9 cellular contexts compared by ENCODE assay signal in the genomic region with DNA sequence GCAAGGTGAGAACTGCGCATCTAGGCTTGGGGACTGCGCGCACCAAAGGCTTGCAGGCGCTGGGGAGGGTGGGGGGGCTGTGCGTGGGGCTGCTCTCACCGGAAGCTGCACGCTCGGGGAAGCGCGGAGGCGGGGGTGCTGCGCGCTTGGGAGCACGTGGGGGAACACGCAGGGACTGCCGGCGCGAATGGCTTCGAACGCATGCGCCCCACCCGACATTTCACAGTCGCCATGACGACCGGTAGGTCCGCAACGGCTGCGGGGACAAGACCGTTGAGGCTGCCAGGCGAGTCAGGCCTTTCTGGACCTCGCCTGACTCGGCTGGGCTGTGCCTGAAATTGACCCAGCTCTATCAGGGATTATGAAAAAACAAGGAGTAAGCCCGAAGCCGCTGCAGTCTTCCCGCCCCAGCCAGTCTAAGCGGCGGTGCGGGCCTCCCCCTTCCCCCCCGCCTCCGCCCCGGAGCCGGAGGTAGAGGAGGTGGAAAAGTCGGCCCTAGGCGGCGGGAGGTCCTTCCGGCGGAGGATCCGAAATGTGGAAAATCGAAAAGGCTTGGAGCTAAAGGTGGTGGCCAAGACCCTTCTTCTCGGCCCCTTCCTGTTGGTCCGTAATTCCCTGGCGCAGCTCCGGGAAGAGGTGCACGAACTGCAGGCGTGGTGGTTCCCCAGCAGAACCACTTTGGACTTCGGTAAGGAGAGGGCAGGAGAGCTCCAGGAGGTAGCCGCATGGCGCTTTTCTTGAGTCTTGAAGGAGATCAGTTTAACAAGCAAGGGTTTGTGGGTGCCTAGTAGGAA. TPM values are rescaled to one million over a fixed set of nuclear protein-coding genes. Genes with fewer than 3 reads are reported as not detected.
DNase-seq lines count a peak whose midpoint lies in the region; ATAC-seq and TF ChIP-seq lines count a peak whose summit lies in the region.
"Had no signal": no experiment of that assay in that cellular context is flagged by ENCODE, and none has a peak within 500 bp of the region (broad histone marks: within the 10 kb centered on the region; RNA-seq: fewer than 3 reads in every experiment).

No MANE protein-coding gene starts in this region.

- no peaks in the 10 kb centered on the region for H3K36me3 Mint-ChIP-seq in naive B cell

- peak overlapping the region; percentile 8 to 85 (median 72) for H3K4me3 Mint-ChIP-seq in naive B cell

- no peak for TF ChIP-seq CTCF in fibroblast of mammary gland (conservative IDR thresholded peaks at IDR 0.05; ENCODE audit: control insufficient read depth, insufficient read depth, low read depth, low read length)
- no peak for TF ChIP-seq CTCF in suprapubic skin (IDR thresholded peaks at IDR 0.05)

- H3K27ac Mint-ChIP-seq in naive B cell: no peak overlapping the region

- ATAC-seq in naive B cell (ENCODE audit: low read depth in 2 of 2) (peak; percentile 45 to 56), esophagus mucosa (no peak), GM19324 (IDR thresholded peaks at IDR 0.05; ENCODE audit: low FRiP score, unreplicated experiment) (no peak)

- H3K27me3 Mint-ChIP-seq in naive B cell: peaks cover 23 to 39% (median 31%) of the 10 kb centered on the region in 3 donors

- H3K27ac ChIP-seq in suprapubic skin: no peak overlapping the region

- H3K4me3 ChIP-seq in fibroblast of mammary gland (ENCODE audit: control insufficient read depth, low read depth, low read length) (peak overlapping the region; percentile 35), suprapubic skin (peak overlapping the region; percentile 56)

- H3K36me3 ChIP-seq in suprapubic skin: no peaks in the 10 kb centered on the region

- no peaks in the 10 kb centered on the region for H3K9me3 Mint-ChIP-seq in naive B cell

- 7% methylated on average over 41 of the region's 58 CpGs for WGBS in suprapubic skin

- DNase-seq in NCI-H2029 (lab: John Stamatoyannopoulos, UW): peak; percentile 22
- DNase-seq in NCI-H2029 treated with DMSO at 0.1 percent for 48 hours (lab: John Stamatoyannopoulos, UW): no peak
- peak; percentile 8 for DNase-seq in activated T-cell treated with anti-CD3 and anti-CD28 coated beads for 1 hour (ENCODE audit: low read depth)
- DNase-seq in fibroblast of mammary gland (ENCODE audit: low read depth): peak; percentile 23
- peak; percentile 1 for DNase-seq in naive B cell
- no peak for DNase-seq in suprapubic skin (ENCODE audit: low spot score in 2 of 2)

- TF ChIP-seq POLR2A in suprapubic skin (IDR thresholded peaks at IDR 0.05): no peak

- peaks cover 17% of the 10 kb centered on the region for H3K4me1 ChIP-seq in suprapubic skin

- peaks cover 20% of the 10 kb centered on the region for H3K27me3 ChIP-seq in suprapubic skin

- no peak for TF ChIP-seq EP300 in suprapubic skin (IDR thresholded peaks at IDR 0.05)

- peaks cover 5 to 16% (median 15%) of the 10 kb centered on the region in 3 donors for H3K4me1 Mint-ChIP-seq in naive B cell

- no peaks in the 10 kb centered on the region for H3K9me3 ChIP-seq in suprapubic skin

RNA-seq across cellular contexts. Expression of a gene that starts 34.9 kb away (rescaled TPM):
- polyA plus RNA-seq in naive B cell (ENCODE audit: low read depth in 6 of 6): under 1 TPM in 1 of 6 donors, not detected in 5; 0.83 TPM
- total RNA-seq in suprapubic skin: 1 to 10 TPM; 1.5 to 6.0 (median 3.1) TPM
- total RNA-seq in esophagus mucosa: 8.8 TPM
- total RNA-seq: T-helper 2 cell treated with Interferon-gamma antibody and Interleukin-4, amounts not matched to agents 100 ng/mL and 5 ng/mL, for 36 hours had no signal

Comparison
In these comparisons a context has a peak if more than half of its experiments do, and no peak if none do; other contexts are left out.
1. DNase-seq: peak in NCI-H2029 (single experiment), activated T-cell treated with anti-CD3 and anti-CD28 coated beads for 1 hour (single experiment), fibroblast of mammary gland (single experiment) and naive B cell (single experiment); none in NCI-H2029 treated with DMSO at 0.1 percent for 48 hours (single experiment) and suprapubic skin (0 of 2).
2. ATAC-seq: peak in naive B cell (2 of 2); none in esophagus mucosa (single experiment) and GM19324 (single experiment).